23 cellular contexts compared by ENCODE assay signal in the genomic region with DNA sequence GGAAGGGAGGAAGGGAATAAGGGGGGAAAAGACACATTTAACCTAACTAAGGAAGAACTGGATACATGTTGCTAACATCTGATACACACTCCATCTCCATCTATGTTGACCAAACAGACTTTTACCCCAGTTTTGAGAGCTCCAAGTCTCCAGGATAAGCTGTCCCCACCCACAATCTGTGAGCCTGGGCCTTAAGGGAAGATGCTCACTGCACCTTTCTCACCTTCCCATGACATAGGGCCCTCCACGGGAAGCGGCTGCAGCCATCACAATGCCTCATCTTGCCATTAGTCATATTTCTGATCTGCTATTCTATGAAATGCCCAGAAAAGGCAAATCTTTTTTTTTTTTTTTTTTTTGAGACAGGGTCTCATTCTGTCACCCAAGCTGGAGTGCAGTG.
A peak's percentile ranks its signal among the peaks of the same experiment; 100 is the strongest.
DNase-seq lines count a peak whose midpoint lies in the region; FAIRE-seq lines count a peak whose summit lies in the region.
"Had no signal": no experiment of that assay in that cellular context is flagged by ENCODE, and none has a peak within 500 bp of the region (broad histone marks: within the 10 kb centered on the region; RNA-seq: fewer than 3 reads in every experiment).

No MANE protein-coding gene starts in this region.

- H3K4me2 ChIP-seq in Karpas-422 (ENCODE audit: low read depth, low read length, poor library complexity, severe bottlenecking) = no peak overlapping the region

- no peak overlapping the region for H3K4me3 ChIP-seq in Karpas-422 (ENCODE audit: low read length)
- H3K4me3 ChIP-seq: HAP-1, MG63 had no signal

- H2AFZ ChIP-seq in Karpas-422 (ENCODE audit: low read length) = no peak overlapping the region

- no peaks in the 10 kb centered on the region for H3K79me2 ChIP-seq in Karpas-422 (ENCODE audit: low read length)

- no peaks in the 10 kb centered on the region for H3K4me1 ChIP-seq in Karpas-422 (ENCODE audit: low read length)

- H3K9me2 ChIP-seq in Karpas-422 (replicated peaks; ENCODE audit: insufficient read depth, low read length) = no peaks in the 10 kb centered on the region

- no peak overlapping the region for H3K27ac ChIP-seq in Karpas-422 (ENCODE audit: low read length)
- H3K27ac ChIP-seq: 22Rv1, RWPE1 had no signal

- no peaks in the 10 kb centered on the region for H4K20me1 ChIP-seq in Karpas-422 (ENCODE audit: insufficient read depth, low read depth, low read length)

- H3K9ac ChIP-seq in Karpas-422 (ENCODE audit: low read length) = no peak overlapping the region

- H3K9me3 ChIP-seq in Karpas-422 (ENCODE audit: low read length) = no peaks in the 10 kb centered on the region
- H3K9me3 ChIP-seq: HAP-1, MG63 had no signal

- no peaks in the 10 kb centered on the region for H3K36me3 ChIP-seq in Karpas-422 (ENCODE audit: insufficient read depth, low read length)
- H3K36me3 ChIP-seq: HAP-1, MG63 had no signal

- FAIRE-seq in HTR-8/SVneo (lab: Jason Lieb, UNC) = peak; percentile 42
- FAIRE-seq: G401.6 had no signal

- H3K27me3 ChIP-seq in Karpas-422 (ENCODE audit: low read length) = no peaks in the 10 kb centered on the region
- H3K27me3 ChIP-seq: MG63 had no signal

- peak; percentile 23 for DNase-seq in A172 (ENCODE audit: low spot score)
- DNase-seq in HTR-8/SVneo (ENCODE audit: insufficient read length, low spot score) = no peak
- peak; percentile 78 for DNase-seq in dermis blood vessel endothelial cell
- peak; percentile 33 to 90 for DNase-seq in lung microvascular endothelial cell (ENCODE audit: low read depth in 2 of 2)
- no peak for DNase-seq in NCI-H2196 treated with DMSO at 0.1 percent for 48 hours (lab: John Stamatoyannopoulos, UW; ENCODE audit: unreplicated experiment)
- no peak for DNase-seq in amygdala (lab: John Stamatoyannopoulos, UW)
- no peak for DNase-seq in NCI-H1694 treated with DMSO at 0.1 percent for 48 hours (lab: John Stamatoyannopoulos, UW)
- no peak for DNase-seq in Karpas-422
- DNase-seq: Calu3, DND-41, GOT3, HFFc6, Kasumi-1, MG63, NCI-H1105 treated with DMSO at 0.1 percent for 48 hours, NCI-H2029 treated with DMSO at 0.1 percent for 48 hours, NCI-H2227 treated with DMSO at 0.1 percent for 48 hours, NCI-H526 treated with DMSO at 0.1 percent for 48 hours, SHP77 treated with DMSO at 0.1 percent for 48 hours had no signal

Comparison
In these comparisons a context has a peak if more than half of its experiments do, and no peak if none do; other contexts are left out.
1. DNase-seq: peak in A172 (single experiment), dermis blood vessel endothelial cell (single experiment) and lung microvascular endothelial cell (2 of 2); none in HTR-8/SVneo (single experiment), NCI-H2196 treated with DMSO at 0.1 percent for 48 hours (single experiment), amygdala (0 of 56), NCI-H1694 treated with DMSO at 0.1 percent for 48 hours (single experiment) and Karpas-422 (single experiment).